ENCODE assay signal across 1 cellular context in the genomic region with DNA sequence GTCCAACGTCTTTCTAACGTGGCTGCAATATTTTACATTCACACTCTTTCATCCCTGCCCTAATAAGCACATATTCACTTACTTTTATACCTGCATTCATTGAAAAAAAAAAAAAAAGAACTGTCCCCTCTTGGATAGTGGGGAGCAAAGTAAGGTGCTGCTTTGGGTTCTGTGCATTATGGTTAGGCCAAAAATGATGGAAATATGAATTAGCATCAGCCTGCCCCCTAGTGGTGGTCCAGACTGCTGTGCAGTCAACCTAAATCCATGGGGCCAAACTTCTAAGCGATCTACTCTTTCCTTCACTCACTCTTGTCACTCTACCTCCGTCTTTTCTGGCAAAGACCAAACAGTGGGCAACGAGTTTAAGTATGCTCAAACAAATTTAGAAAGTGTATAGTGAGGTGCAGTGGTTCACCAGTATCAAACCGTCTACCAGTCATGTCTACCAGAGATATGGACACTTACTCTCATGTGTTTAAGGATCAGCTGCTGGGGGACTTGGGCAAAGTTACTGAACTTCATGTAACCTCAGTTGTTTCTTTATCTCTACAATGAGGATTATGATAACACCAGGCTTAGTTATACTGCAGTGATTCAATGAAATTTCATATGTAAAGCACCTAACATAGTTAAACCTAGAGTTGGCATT.
TF ChIP-seq lines count a peak whose summit lies in the region.

No MANE protein-coding gene starts in this region.

TF ChIP-seq in A549, 52 proteins besides CTCF, POLR2A, EP300 and RAD21 (continued from another document):
- peak; percentile 50 for TF ChIP-seq SMC3 (IDR thresholded peaks at IDR 0.05)
TF ChIP-seq in A549: peak in this region for 1.
